8 cellular contexts compared by ENCODE assay signal in the genomic region with DNA sequence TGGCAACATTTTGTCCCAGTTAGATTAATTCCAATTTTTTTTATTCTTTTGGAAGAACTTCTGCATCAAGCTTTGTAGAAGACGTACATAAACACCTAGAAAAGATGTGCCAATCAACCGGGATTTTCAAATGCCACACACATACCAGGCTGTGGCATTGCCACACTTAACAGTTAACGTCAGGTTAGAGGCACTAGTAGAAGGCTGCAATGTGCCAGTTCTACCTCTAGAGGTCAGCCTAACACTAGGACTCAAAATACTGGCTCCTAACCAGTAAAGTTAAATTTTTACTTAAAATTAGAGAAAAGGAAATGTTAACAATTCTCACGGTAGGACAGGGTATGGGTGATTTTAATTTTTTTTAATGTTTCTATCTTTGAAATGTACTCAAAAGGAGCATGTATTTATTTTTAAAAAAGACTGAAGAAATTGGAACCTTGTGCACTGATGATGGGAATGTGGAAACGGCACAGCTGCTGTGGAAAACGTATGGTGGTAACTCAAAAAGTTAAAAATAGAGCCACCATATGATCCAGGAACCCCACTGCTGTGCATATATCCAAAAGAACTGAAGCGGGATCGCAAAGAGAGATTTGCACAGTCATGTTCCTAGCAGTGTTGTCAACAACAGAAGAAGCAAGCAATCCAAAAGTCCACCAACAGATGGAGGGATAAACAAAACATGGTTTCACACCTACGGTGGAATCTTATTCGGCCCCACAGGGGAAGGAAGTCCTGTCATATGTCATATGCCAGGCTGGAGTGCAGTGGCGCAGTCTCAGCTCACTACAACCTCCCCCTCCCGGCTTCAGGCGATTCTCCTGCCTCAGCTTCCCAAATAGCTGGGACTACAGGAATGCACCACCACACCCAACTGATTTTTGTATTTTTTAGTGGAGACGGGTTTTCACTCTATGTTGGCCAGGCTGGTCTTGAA. TPM values are rescaled to one million over a fixed set of nuclear protein-coding genes. Genes with fewer than 3 reads are reported as not detected.
DNase-seq lines count a peak whose midpoint lies in the region; ATAC-seq, FAIRE-seq and TF ChIP-seq lines count a peak whose summit lies in the region.

No MANE protein-coding gene starts in this region.

- intact Hi-C loops in Caco-2 (cut with micrococcal nuclease; ENCODE audit: unreplicated experiment): loop anchor here (1.0 to 10.0 kb wide), 7 partner anchors 56 to 429 kb away; a partner anchor contains a TSS

- ATAC-seq in lung (ENCODE audit: insufficient read depth, low FRiP score): peak; percentile 95

- H3K36me3 Mint-ChIP-seq in Caco-2 (ENCODE audit: insufficient read depth, unreplicated experiment): no peaks in the 10 kb centered on the region

- TF ChIP-seq POLR2A in H54 (IDR thresholded peaks at IDR 0.05; ENCODE audit: low read depth, low read length): no peak

- H3K9me3 Mint-ChIP-seq in Caco-2 (ENCODE audit: unreplicated experiment): no peaks in the 10 kb centered on the region

- no peaks in the 10 kb centered on the region for H3K4me1 ChIP-seq in Caco-2
- H3K4me1 ChIP-seq in duodenal mucosa (ENCODE audit: control insufficient read depth in 1 of 2, insufficient read depth in 2 of 2, low read length in 2 of 2): peaks cover 10 to 12% of the 10 kb centered on the region in 2 donors
- H3K4me1 ChIP-seq in lung (ENCODE audit: control insufficient read depth in 2 of 2, insufficient read depth in 2 of 2, low read length in 2 of 2): no peaks in the 10 kb centered on the region

- no peak overlapping the region for H3K4me3 ChIP-seq in Caco-2 (ENCODE audit: low read depth, low read length)
- H3K4me3 ChIP-seq in duodenal mucosa (ENCODE audit: low read depth in 1 of 2, low read length in 2 of 2): peak overlapping the region; percentile 12 to 35
- H3K4me3 ChIP-seq in lung: no peak overlapping the region

- WGBS in lung, 2 donors: 16 to 25% methylated on average over 14 of the region's 14 CpGs

- no peak overlapping the region for H3K4me3 Mint-ChIP-seq in Caco-2 (ENCODE audit: unreplicated experiment)

- DNase-seq in Caco-2: peak; percentile 53 to 68
- DNase-seq in H54 (ENCODE audit: insufficient read length, low spot score): peak; percentile 15
- DNase-seq in NCI-H69 (lab: John Stamatoyannopoulos, UW): peak; percentile 45
- DNase-seq in activated CD4-positive, alpha-beta T cell treated with anti-CD3 and anti-CD28 coated beads, Interleukin-2, amount 50 U/mL, for 1 hour: peak; percentile 55
- DNase-seq in lung (ENCODE audit: low spot score): peak; percentile 66
- DNase-seq in stimulated activated CD8-positive, alpha-beta memory T cell treated with anti-CD3 and anti-CD28 coated beads, Interleukin-2, amount 100 ng/mL, for 1 hour (ENCODE audit: low read depth in 2 of 2): peak; percentile 19 to 23
- no peak for DNase-seq in NCI-H187 treated with DMSO at 0.1 percent for 48 hours (lab: John Stamatoyannopoulos, UW)

- peak; percentile 90 to 97 for TF ChIP-seq CTCF in Caco-2 (IDR thresholded peaks at IDR 0.05; ENCODE audit: insufficient read depth in 1 of 2, low read depth in 1 of 2, low read length in 1 of 2, severe bottlenecking in 1 of 2, unreplicated experiment in 1 of 2)
- peak; percentile 93 for TF ChIP-seq CTCF in lung (IDR thresholded peaks at IDR 0.05; ENCODE audit: control extremely low read depth, extremely low read depth)

- no peaks in the 10 kb centered on the region for H3K4me1 Mint-ChIP-seq in Caco-2 (ENCODE audit: low read depth, unreplicated experiment)

- POLR2A ChIA-PET in Caco-2 (lab: Charles Lee): no interaction called here

- CTCF ChIA-PET in Caco-2 (lab: Charles Lee): interaction anchor here (1.9 kb wide), 1 partner anchor 334 kb away, joined by 4 read pairs; no protein-coding TSS in a partner anchor

- BruUV-seq in Caco-2 (replicated peaks; lab: Mats Ljungman, UMichigan): no TSS peak

- FAIRE-seq in H54 (lab: Jason Lieb, UNC): no peak

- H3K36me3 ChIP-seq in Caco-2 (ENCODE audit: control insufficient read depth, insufficient read depth, low read length) (no peaks in the 10 kb centered on the region), duodenal mucosa (ENCODE audit: control insufficient read depth in 1 of 2, insufficient read depth in 2 of 2, low read length in 2 of 2) (peaks cover 0 to 10% of the 10 kb centered on the region in 2 donors), lung (ENCODE audit: control insufficient read depth in 2 of 2, insufficient read depth in 2 of 2, low read length in 2 of 2) (no peaks in the 10 kb centered on the region)

- H3K9ac ChIP-seq in duodenal mucosa (ENCODE audit: low read depth in 1 of 2, low read length in 2 of 2): peak overlapping the region in 1 of 2 donors; percentile 11

- H3K27me3 Mint-ChIP-seq in Caco-2 (ENCODE audit: insufficient read depth, unreplicated experiment): no peaks in the 10 kb centered on the region

- H3K27me3 ChIP-seq in Caco-2 (replicated peaks; ENCODE audit: control insufficient read depth, insufficient read depth, low read length) (no peaks in the 10 kb centered on the region), duodenal mucosa (ENCODE audit: control insufficient read depth in 1 of 2, insufficient read depth in 2 of 2, low read length in 2 of 2) (no peaks in the 10 kb centered on the region), lung (ENCODE audit: control insufficient read depth, insufficient read depth) (no peaks in the 10 kb centered on the region)

- H3K27ac ChIP-seq in duodenal mucosa (ENCODE audit: low read depth, low read length) (no peak overlapping the region), lung (ENCODE audit: low read depth in 1 of 2, low read length in 1 of 2) (no peak overlapping the region)

- H3K9me3 ChIP-seq in Caco-2: no peaks in the 10 kb centered on the region
- peaks cover 0 to 5% of the 10 kb centered on the region in 2 donors for H3K9me3 ChIP-seq in duodenal mucosa (ENCODE audit: control insufficient read depth in 1 of 2, low read length in 2 of 2)
- H3K9me3 ChIP-seq in lung (ENCODE audit: control insufficient read depth in 2 of 2, insufficient read depth in 1 of 2, low read length in 1 of 2): no peaks in the 10 kb centered on the region

- no peak overlapping the region for H3K27ac Mint-ChIP-seq in Caco-2 (ENCODE audit: unreplicated experiment)

RNA-seq across cellular contexts. Expression of a gene that starts 30.3 kb away (rescaled TPM):
- total RNA-seq in Caco-2 (2022): 4.3 and 6.7 TPM in 2 replicates
- 10 to 100 TPM; 21.2 to 22.9 TPM for total RNA-seq in lung
- 10 to 100 TPM; 14.1 to 24.1 TPM for polyA plus RNA-seq in lung

Comparison
In these comparisons a context has a peak if more than half of its experiments do, and no peak if none do; other contexts are left out.
1. H3K4me3 ChIP-seq: peak in duodenal mucosa (2 of 2); none in Caco-2 (single experiment) and lung (single experiment).